In the genomic region with DNA sequence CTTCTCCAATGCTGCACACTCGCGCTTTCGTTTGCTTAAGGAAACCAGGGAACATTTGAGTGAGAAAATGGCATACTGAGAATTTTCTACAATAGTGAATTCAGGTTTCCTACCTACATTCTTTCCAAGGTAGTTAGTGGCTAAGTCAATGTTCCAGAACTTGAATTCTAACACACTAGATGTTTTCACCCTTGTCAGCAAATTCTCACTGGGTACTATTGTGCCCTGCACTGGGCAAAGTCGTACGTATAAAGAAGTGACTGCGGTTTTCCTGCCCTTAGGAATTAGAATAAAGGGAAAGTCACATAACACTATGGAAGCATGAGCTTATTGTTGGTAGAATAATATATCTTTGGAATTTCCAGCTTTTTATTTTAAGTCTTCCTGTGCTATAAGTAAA, we compare ENCODE assay signal across 18 cellular contexts.
A peak's percentile ranks its signal among the peaks of the same experiment; 100 is the strongest.
DNase-seq lines count a peak whose midpoint lies in the region; ATAC-seq, FAIRE-seq and TF ChIP-seq lines count a peak whose summit lies in the region.
"Had no signal": no experiment of that assay in that cellular context is flagged by ENCODE, and none has a peak within 500 bp of the region (broad histone marks: within the 10 kb centered on the region; RNA-seq: fewer than 3 reads in every experiment).

No MANE protein-coding gene starts in this region.

- H4K8ac ChIP-seq in IMR-90 (ENCODE audit: low read depth in 2 of 2, low read length in 2 of 2): no peak overlapping the region

- no peak overlapping the region for H3K27ac ChIP-seq in IMR-90 (ENCODE audit: insufficient read depth, low read length)
- H3K27ac ChIP-seq: BLaER1 treated with 17β-estradiol and CSF1 and Interleukin-3, amounts not matched to agents 10 nM and 100 nM; C4-2B had no signal

- no peak overlapping the region for H2BK5ac ChIP-seq in IMR-90 (ENCODE audit: low read depth, low read length, poor library complexity, severe bottlenecking)

- no peak for TF ChIP-seq RAD21 in IMR-90 (IDR thresholded peaks at IDR 0.05; ENCODE audit: low read length)

- H3K23ac ChIP-seq in IMR-90 (ENCODE audit: low read depth, low read length): no peak overlapping the region

- no peak overlapping the region for H4K5ac ChIP-seq in IMR-90 (ENCODE audit: low read depth, low read length)

- H4K20me1 ChIP-seq in IMR-90 (ENCODE audit: insufficient read depth, low read length): no peaks in the 10 kb centered on the region
- H4K20me1 ChIP-seq: BLaER1 treated with 17β-estradiol and CSF1 and Interleukin-3, amounts not matched to agents 10 nM and 100 nM had no signal

- FAIRE-seq in GM12891 (lab: Jason Lieb, UNC): peak; percentile 70
- FAIRE-seq: G401.6, GM12878 had no signal

- peaks cover 0 to 3% of the 10 kb centered on the region in 2 donors for H3K4me1 Mint-ChIP-seq in stimulated activated naive B cell treated with anti-CD40 and anti-IgM and Interleukin-4, amounts not matched to agents 10 μg/mL and 1 μg/mL and 100 μg/mL, for 72 hours
- H3K4me1 Mint-ChIP-seq: B cell had no signal

- H3K4me1 ChIP-seq in IMR-90 (ENCODE audit: control insufficient read depth, insufficient read depth, low read length): no peaks in the 10 kb centered on the region
- H3K4me1 ChIP-seq: Caco-2 had no signal

- POLR2A ChIA-PET in IMR-90 (lab: Charles Lee; ENCODE audit: unreplicated experiment): no interaction called here

- H3K27ac Mint-ChIP-seq in stimulated activated naive B cell treated with anti-CD40 and anti-IgM and Interleukin-4, amounts not matched to agents 10 μg/mL and 1 μg/mL and 100 μg/mL, for 72 hours: peak overlapping the region; percentile 49
- H3K27ac Mint-ChIP-seq: B cell; CD4-positive, alpha-beta T cell; CD8-positive, alpha-beta T cell had no signal

- H2AFZ ChIP-seq in IMR-90 (replicated peaks; ENCODE audit: low read length, poor library complexity): no peak overlapping the region

- H4K91ac ChIP-seq in IMR-90 (ENCODE audit: insufficient read depth, low read depth, low read length): no peak overlapping the region

- H3K14ac ChIP-seq in IMR-90 (replicated peaks; ENCODE audit: low read depth, low read length): no peak overlapping the region

- no peak overlapping the region for H2BK120ac ChIP-seq in IMR-90 (ENCODE audit: low read depth, low read length)

- H3K9me3 Mint-ChIP-seq in stimulated activated naive B cell treated with anti-CD40 and anti-IgM and Interleukin-4, amounts not matched to agents 10 μg/mL and 1 μg/mL and 100 μg/mL, for 72 hours: peaks cover 0 to 2% of the 10 kb centered on the region in 2 donors
- H3K9me3 Mint-ChIP-seq: CD4-positive, alpha-beta T cell; CD8-positive, alpha-beta T cell had no signal

- DNase-seq in GM12891 (ENCODE audit: insufficient read length, low spot score): no peak
- DNase-seq in IMR-90: no peak
- no peak for DNase-seq in stimulated activated naive B cell treated with anti-CD40 and anti-IgM and Interleukin-4, amounts not matched to agents 10 μg/mL and 1 μg/mL and 100 μg/mL, for 72 hours
- DNase-seq in GM10266 (ENCODE audit: extremely low spot score): no peak
- no peak for DNase-seq in sciatic nerve (ENCODE audit: low spot score)
- DNase-seq: 8988T; ACHN; Caco-2; Calu3; CD4-positive, alpha-beta T cell; CD8-positive, alpha-beta T cell; DMS79 treated with DMSO at 0.1 percent for 48 hours; GF-D8 had no signal

- H2BK15ac ChIP-seq in IMR-90 (ENCODE audit: low read depth, low read length): no peak overlapping the region

- H3K27me3 ChIP-seq in IMR-90 (ENCODE audit: control insufficient read depth, insufficient read depth, low read length): no peaks in the 10 kb centered on the region
- H3K27me3 ChIP-seq: BLaER1 treated with 17β-estradiol and CSF1 and Interleukin-3, amounts not matched to agents 10 nM and 100 nM had no signal

- no peak overlapping the region for H3K4ac ChIP-seq in IMR-90 (ENCODE audit: low read depth, low read length)

- H3K9me1 ChIP-seq in IMR-90 (ENCODE audit: insufficient read depth, low read length): no peaks in the 10 kb centered on the region

- no peak for TF ChIP-seq POLR2A in GM12891 (IDR thresholded peaks at IDR 0.05; ENCODE audit: low read depth, low read length)
- TF ChIP-seq POLR2A in IMR-90 (IDR thresholded peaks at IDR 0.05; ENCODE audit: low read depth, low read length): no peak

- no peak overlapping the region for H3K4me2 ChIP-seq in IMR-90 (ENCODE audit: low read depth, low read length)

- 100% methylated on average over 1 of the region's 6 CpGs; no CpG with 5 or more reads in 1 of the 2 experiments for WGBS in IMR-90 (ENCODE audit: extremely low coverage in 2 of 2, insufficient read length in 1 of 2), 2 experiments

- BruUV-seq in IMR-90 (replicated peaks; lab: Mats Ljungman, UMichigan): no TSS peak

- no peak overlapping the region for H3K18ac ChIP-seq in IMR-90 (ENCODE audit: low read depth, low read length)

- no peak overlapping the region for H3K4me3 ChIP-seq in IMR-90 (ENCODE audit: insufficient read depth, low read depth, low read length)
- H3K4me3 ChIP-seq: BLaER1 treated with 17β-estradiol and CSF1 and Interleukin-3, amounts not matched to agents 10 nM and 100 nM; GM12878 had no signal

- TF ChIP-seq CTCF in IMR-90 (conservative IDR thresholded peaks at IDR 0.05; ENCODE audit: low read depth, low read length): no peak
- TF ChIP-seq CTCF in GM10266 (IDR thresholded peaks at IDR 0.05; ENCODE audit: control insufficient read depth, insufficient read depth, low read depth, missing control alignments): no peak

- H3K36me3 Mint-ChIP-seq in stimulated activated naive B cell treated with anti-CD40 and anti-IgM and Interleukin-4, amounts not matched to agents 10 μg/mL and 1 μg/mL and 100 μg/mL, for 72 hours: peaks cover 0 to 2% of the 10 kb centered on the region in 2 donors
- H3K36me3 Mint-ChIP-seq: CD8-positive, alpha-beta T cell had no signal

- H2AK5ac ChIP-seq in IMR-90 (ENCODE audit: low read depth, low read length): no peak overlapping the region

- no peak overlapping the region for H2BK20ac ChIP-seq in IMR-90 (ENCODE audit: low read depth, low read length)

- H3K9me3 ChIP-seq in IMR-90 (ENCODE audit: control insufficient read depth, insufficient read depth, low read length): no peaks in the 10 kb centered on the region
- H3K9me3 ChIP-seq: Caco-2 had no signal

- no peaks in the 10 kb centered on the region for H3K36me3 ChIP-seq in IMR-90 (ENCODE audit: control insufficient read depth, insufficient read depth, low read length)
- H3K36me3 ChIP-seq: BLaER1 treated with 17β-estradiol and CSF1 and Interleukin-3, amounts not matched to agents 10 nM and 100 nM had no signal

- H3K79me1 ChIP-seq in IMR-90 (ENCODE audit: low read depth in 1 of 2, low read length in 2 of 2): no peaks in the 10 kb centered on the region

- no peak overlapping the region for H3K56ac ChIP-seq in IMR-90 (ENCODE audit: extremely low read depth, insufficient read depth, low read length)

- in situ Hi-C loops in IMR-90 (cut with MboI; ENCODE audit: low sequenced_read_pairs): no loop called here

- dilution Hi-C loops in IMR-90 (cut with HindIII; ENCODE audit: low sequenced_read_pairs, unreplicated experiment): no loop called here

- H2AK9ac ChIP-seq in IMR-90 (replicated peaks; ENCODE audit: low read depth, low read length, poor library complexity): no peak overlapping the region

- no peaks in the 10 kb centered on the region for H3K27me3 Mint-ChIP-seq in stimulated activated naive B cell treated with anti-CD40 and anti-IgM and Interleukin-4, amounts not matched to agents 10 μg/mL and 1 μg/mL and 100 μg/mL, for 72 hours
- H3K27me3 Mint-ChIP-seq: B cell; CD4-positive, alpha-beta T cell had no signal

- ATAC-seq in IMR-90 (ENCODE audit: low read depth): no peak
- ATAC-seq in stimulated activated naive B cell treated with anti-CD40 and anti-IgM and Interleukin-4, amounts not matched to agents 10 μg/mL and 1 μg/mL and 100 μg/mL, for 72 hours (replicated peaks): no peak
- ATAC-seq in sciatic nerve: no peak
- ATAC-seq: CD8-positive, alpha-beta T cell; GM12878 had no signal

- intact Hi-C loops in IMR-90 (cut with micrococcal nuclease) (no loop called here), sciatic nerve (cut with DNase I) (no loop called here)

- CTCF ChIA-PET in IMR-90 (lab: Yijun Ruan, JAX): no interaction called here

- H3K9ac ChIP-seq in IMR-90 (ENCODE audit: low read depth, low read length): no peak overlapping the region
- H3K9ac ChIP-seq: BLaER1 treated with 17β-estradiol and CSF1 and Interleukin-3, amounts not matched to agents 10 nM and 100 nM had no signal

- no peak overlapping the region for H3K4me3 Mint-ChIP-seq in stimulated activated naive B cell treated with anti-CD40 and anti-IgM and Interleukin-4, amounts not matched to agents 10 μg/mL and 1 μg/mL and 100 μg/mL, for 72 hours
- H3K4me3 Mint-ChIP-seq: B cell; CD4-positive, alpha-beta T cell; CD8-positive, alpha-beta T cell had no signal

TF ChIP-seq in GM12891, 5 proteins besides CTCF, POLR2A, EP300 and RAD21:
- TF ChIP-seq TAF1 (IDR thresholded peaks at IDR 0.05; ENCODE audit: low read depth, low read length) (no peak), SPI1 (IDR thresholded peaks at IDR 0.05; ENCODE audit: low read depth, low read length) (no peak), POLR2AphosphoS5 (IDR thresholded peaks at IDR 0.05; ENCODE audit: low read depth, low read length) (no peak), POU2F2 (IDR thresholded peaks at IDR 0.05; ENCODE audit: low read depth, low read length) (no peak), PAX5 (IDR thresholded peaks at IDR 0.05; ENCODE audit: insufficient read depth, low read length, severe bottlenecking) (no peak)

TF ChIP-seq in IMR-90, 13 proteins besides CTCF, POLR2A, EP300 and RAD21:
- no peak for TF ChIP-seq RFX5 (IDR thresholded peaks at IDR 0.05; ENCODE audit: low read depth, low read length)
- no peak for TF ChIP-seq FOS (IDR thresholded peaks at IDR 0.05; ENCODE audit: low read depth, low read length)
- TF ChIP-seq SMC3 (IDR thresholded peaks at IDR 0.05; ENCODE audit: low read depth, low read length): no peak
- TF ChIP-seq MAFK (IDR thresholded peaks at IDR 0.05; ENCODE audit: low read depth, low read length): peak; percentile 84
- no peak for TF ChIP-seq NFE2L2 (IDR thresholded peaks at IDR 0.05; ENCODE audit: low read depth, low read length)
- no peak for TF ChIP-seq CEBPB (IDR thresholded peaks at IDR 0.05; ENCODE audit: low read depth, low read length)
- no peak for TF ChIP-seq USF2 (IDR thresholded peaks at IDR 0.05; ENCODE audit: low read depth, low read length)
